In genomic region chr3:19899833-19900232, GRCh38 we compare ENCODE assay signal across 3 cellular contexts. TPM values are rescaled to one million over a fixed set of nuclear protein-coding genes. Genes with fewer than 3 reads are reported as not detected.
"Had no signal": no experiment of that assay in that cellular context is flagged by ENCODE, and none has a peak within 500 bp of the region (broad histone marks: within the 10 kb centered on the region; RNA-seq: fewer than 3 reads in every experiment).

No MANE protein-coding gene starts in this region.

RNA-seq across cellular contexts. Expression of gene EFHB, which starts 34.2 kb away (rescaled TPM):
- total RNA-seq: skeletal muscle tissue, stomach, ureter had no signal
